Comparison of ENCODE assay signal across 18 cellular contexts in the genomic region with DNA sequence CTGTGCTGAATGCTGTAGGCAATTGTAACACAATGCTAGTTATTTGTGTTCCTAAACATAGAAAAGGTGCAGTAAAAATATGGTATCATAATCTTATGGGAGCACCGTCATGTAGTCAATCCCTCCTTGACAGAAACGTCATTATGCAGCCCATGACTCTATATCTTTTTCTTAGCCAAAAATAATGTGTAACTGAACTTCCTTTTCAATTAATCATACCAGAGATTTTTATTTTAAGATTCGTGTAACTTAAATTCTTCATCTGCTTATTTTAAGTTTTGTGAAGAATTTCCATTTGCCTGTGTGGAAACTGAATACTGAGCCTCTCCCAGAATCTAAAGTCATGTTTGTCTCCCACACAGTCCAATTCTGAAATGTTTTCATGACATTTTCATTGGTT.
DNase-seq lines count a peak whose midpoint lies in the region; ATAC-seq and TF ChIP-seq lines count a peak whose summit lies in the region.
"Had no signal": no experiment of that assay in that cellular context is flagged by ENCODE, and none has a peak within 500 bp of the region (broad histone marks: within the 10 kb centered on the region; RNA-seq: fewer than 3 reads in every experiment).

No MANE protein-coding gene starts in this region.

- H3K36me3 ChIP-seq in thoracic aorta (no peaks in the 10 kb centered on the region), aorta (ENCODE audit: control insufficient read depth in 1 of 2, insufficient read depth in 2 of 2, low read length in 1 of 2) (no peaks in the 10 kb centered on the region)
- H3K36me3 ChIP-seq: BLaER1 had no signal

- 6% methylated on average over 3 of the region's 3 CpGs for WGBS in aorta, 2 donors

- no peak for TF ChIP-seq CTCF in WI38 (IDR thresholded peaks at IDR 0.05; ENCODE audit: low read depth, low read length)
- TF ChIP-seq CTCF in fibroblast of the aortic adventitia (IDR thresholded peaks at IDR 0.05; ENCODE audit: insufficient read depth, low read length): no peak
- TF ChIP-seq CTCF in thoracic aorta (IDR thresholded peaks at IDR 0.05): no peak
- no peak for TF ChIP-seq CTCF in coronary artery (IDR thresholded peaks at IDR 0.05)

- peak overlapping the region; percentile 5; the same call in 1 of the 2 replicates for H3K4me3 ChIP-seq in WI38 (ENCODE audit: low read depth, low read length)
- no peak overlapping the region for H3K4me3 ChIP-seq in fibroblast of the aortic adventitia (ENCODE audit: low read depth, low read length)
- H3K4me3 ChIP-seq in thoracic aorta: no peak overlapping the region
- H3K4me3 ChIP-seq in coronary artery: no peak overlapping the region
- H3K4me3 ChIP-seq in aorta (ENCODE audit: low read length in 2 of 2): no peak overlapping the region
- H3K4me3 ChIP-seq: BLaER1, GM12878 had no signal

- peaks cover 8% of the 10 kb centered on the region for H3K9me3 Mint-ChIP-seq in natural killer cell treated with Interleukin-12 subunit alpha and Interleukin-12 subunit beta and Interleukin-15 and Interleukin-18, amount 100 ng/mL, for 72 hours

- H3K4me1 ChIP-seq in thoracic aorta (ENCODE audit: control insufficient read depth in 1 of 2, low read depth in 2 of 2) (peaks cover 4 to 8% of the 10 kb centered on the region in 2 donors), aorta (ENCODE audit: control insufficient read depth in 1 of 2, insufficient read depth in 2 of 2, low read length in 2 of 2) (peaks cover 3% of the 10 kb centered on the region in 2 donors)
- H3K4me1 ChIP-seq: BLaER1 had no signal

- ATAC-seq in thoracic aorta (ENCODE audit: insufficient number of reproducible peaks, low FRiP score, low read depth): peak; percentile 57
- ATAC-seq in natural killer cell treated with Interleukin-12 subunit alpha and Interleukin-12 subunit beta and Interleukin-15 and Interleukin-18, amount 100 ng/mL, for 72 hours: no peak
- ATAC-seq in aorta (ENCODE audit: low FRiP score): no peak
- ATAC-seq: CD8-positive, alpha-beta T cell; GM12878; Panc1 had no signal

- peak overlapping the region in 1 of 2 donors; percentile 62 for H3K27ac ChIP-seq in thoracic aorta
- H3K27ac ChIP-seq in coronary artery: peak overlapping the region in 1 of 2 donors; percentile 49
- no peak overlapping the region for H3K27ac ChIP-seq in aorta (ENCODE audit: low read depth in 1 of 2, low read length in 2 of 2)
- H3K27ac ChIP-seq: BLaER1 had no signal

- no peak overlapping the region for H3K4me3 Mint-ChIP-seq in natural killer cell treated with Interleukin-12 subunit alpha and Interleukin-12 subunit beta and Interleukin-15 and Interleukin-18, amount 100 ng/mL, for 72 hours
- H3K4me3 Mint-ChIP-seq: CD8-positive, alpha-beta T cell had no signal

- no peaks in the 10 kb centered on the region for H3K4me1 Mint-ChIP-seq in natural killer cell treated with Interleukin-12 subunit alpha and Interleukin-12 subunit beta and Interleukin-15 and Interleukin-18, amount 100 ng/mL, for 72 hours (ENCODE audit: low read depth in 2 of 2)

- intact Hi-C loops in aorta (cut with DNase I): no loop called here

- no peaks in the 10 kb centered on the region for H3K36me3 Mint-ChIP-seq in natural killer cell treated with Interleukin-12 subunit alpha and Interleukin-12 subunit beta and Interleukin-15 and Interleukin-18, amount 100 ng/mL, for 72 hours
- H3K36me3 Mint-ChIP-seq: CD8-positive, alpha-beta T cell had no signal

- no peaks in the 10 kb centered on the region for H3K27me3 Mint-ChIP-seq in natural killer cell treated with Interleukin-12 subunit alpha and Interleukin-12 subunit beta and Interleukin-15 and Interleukin-18, amount 100 ng/mL, for 72 hours

- no peak overlapping the region for H3K27ac Mint-ChIP-seq in natural killer cell treated with Interleukin-12 subunit alpha and Interleukin-12 subunit beta and Interleukin-15 and Interleukin-18, amount 100 ng/mL, for 72 hours
- H3K27ac Mint-ChIP-seq: CD8-positive, alpha-beta T cell had no signal

- no peaks in the 10 kb centered on the region for H3K27me3 ChIP-seq in thoracic aorta (replicated peaks; ENCODE audit: insufficient read depth)
- H3K27me3 ChIP-seq in aorta (ENCODE audit: control insufficient read depth in 1 of 2, insufficient read depth in 2 of 2, low read length in 1 of 2): no peaks in the 10 kb centered on the region
- H3K27me3 ChIP-seq: BLaER1 had no signal

- H3K9me3 ChIP-seq in thoracic aorta: no peaks in the 10 kb centered on the region
- H3K9me3 ChIP-seq in aorta (ENCODE audit: control insufficient read depth, low read length): no peaks in the 10 kb centered on the region
- H3K9me3 ChIP-seq: BLaER1 had no signal

- DNase-seq in GM04504 (ENCODE audit: low read depth) (peak; percentile 12), fibroblast of the aortic adventitia (ENCODE audit: low read depth) (peak; percentile 60), thoracic aorta (ENCODE audit: low spot score) (no peak), coronary artery (ENCODE audit: low spot score) (no peak), aorta (no peak)
- no peak for DNase-seq in natural killer cell treated with Interleukin-12 subunit alpha and Interleukin-12 subunit beta and Interleukin-15 and Interleukin-18, amount 100 ng/mL, for 72 hours (ENCODE audit: low spot score)
- DNase-seq: CD8-positive, alpha-beta T cell; Kasumi-1; NCI-H1105 treated with DMSO at 0.1 percent for 48 hours; NCI-H1694 treated with DMSO at 0.1 percent for 48 hours; NCI-H2107; NCI-H2227 treated with DMSO at 0.1 percent for 48 hours; NCI-H524; SHP77 had no signal

Comparison
In these comparisons a context has a peak if more than half of its experiments do, and no peak if none do; other contexts are left out.
1. DNase-seq: peak in GM04504 (single experiment) and fibroblast of the aortic adventitia (single experiment); none in thoracic aorta (single experiment), natural killer cell treated with Interleukin-12 subunit alpha and Interleukin-12 subunit beta and Interleukin-15 and Interleukin-18, amount 100 ng/mL, for 72 hours (single experiment), coronary artery (single experiment) and aorta (0 of 2).